Comparison of ENCODE assay signal across 9 cellular contexts in the genomic region with DNA sequence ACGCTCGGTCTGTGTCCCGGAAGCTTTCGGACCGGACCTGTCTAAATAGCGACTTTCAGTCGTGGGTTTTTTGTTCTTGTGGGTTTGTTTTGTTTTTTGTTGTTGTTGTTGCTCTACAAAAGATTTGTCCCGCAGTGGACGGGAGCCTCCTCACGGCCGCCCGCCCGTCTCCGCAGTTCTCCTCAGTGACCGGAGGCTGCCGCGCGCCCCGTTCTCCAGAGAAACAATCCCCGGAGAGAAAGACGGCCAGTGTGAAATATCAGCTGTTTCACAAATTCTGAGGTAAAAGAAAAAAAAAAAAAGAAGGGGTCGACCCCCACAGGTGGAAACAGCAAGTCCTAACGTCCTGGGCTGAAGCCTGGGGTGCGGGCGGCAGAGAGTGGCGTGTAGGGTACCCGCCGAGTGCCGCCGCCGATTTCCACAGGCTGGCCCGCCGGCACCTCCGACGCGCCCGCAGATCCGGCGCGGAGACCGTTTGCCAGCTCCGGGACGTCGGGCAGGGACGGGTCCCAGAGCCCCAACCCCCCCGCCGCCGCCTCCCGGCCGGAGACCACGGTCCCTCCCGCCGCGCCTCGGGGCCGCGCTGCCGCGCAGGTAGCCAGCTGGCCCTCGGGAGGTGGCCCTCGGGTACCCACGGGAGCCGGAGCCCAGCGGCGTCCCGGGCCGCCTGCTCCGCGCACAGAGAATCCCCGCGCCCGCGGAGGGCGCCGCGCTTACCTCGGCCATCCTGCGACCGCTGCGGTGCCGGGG. TPM values are rescaled to one million over a fixed set of nuclear protein-coding genes. Genes with fewer than 3 reads are reported as not detected.
DNase-seq lines count a peak whose midpoint lies in the region; ATAC-seq and TF ChIP-seq lines count a peak whose summit lies in the region.
"Had no signal": no experiment of that assay in that cellular context is flagged by ENCODE, and none has a peak within 500 bp of the region (broad histone marks: within the 10 kb centered on the region; RNA-seq: fewer than 3 reads in every experiment).

No MANE protein-coding gene starts in this region.

- H3K27ac Mint-ChIP-seq in CD8-positive, alpha-beta T cell, result no peak overlapping the region

- no CpG with 5 or more reads among the region's 81 CpGs for WGBS in neuronal stem cell (ENCODE audit: extremely low coverage in 2 of 2, insufficient read length in 2 of 2, insufficient replicate concordance in 1 of 2), 2 donors

- H3K9me3 ChIP-seq in CD8-positive, alpha-beta T cell (ENCODE audit: low read length), result no peaks in the 10 kb centered on the region
- peaks cover 2 to 3% of the 10 kb centered on the region in 2 donors for H3K9me3 ChIP-seq in neuronal stem cell (replicated peaks in 1 of 2; ENCODE audit: control insufficient read depth in 2 of 2, insufficient read depth in 1 of 2, low read depth in 1 of 2, low read length in 2 of 2)

- TF ChIP-seq CTCF in CD8-positive, alpha-beta T cell (IDR thresholded peaks at IDR 0.05), result no peak
- no peak for TF ChIP-seq CTCF in fibroblast of mammary gland (conservative IDR thresholded peaks at IDR 0.05; ENCODE audit: control insufficient read depth, insufficient read depth, low read depth, low read length)

- H3K9me3 Mint-ChIP-seq in CD8-positive, alpha-beta T cell, result no peaks in the 10 kb centered on the region

- H3K36me3 ChIP-seq in CD8-positive, alpha-beta T cell (ENCODE audit: insufficient read depth, low read length), result no peaks in the 10 kb centered on the region
- H3K36me3 ChIP-seq in neuronal stem cell (replicated peaks in 1 of 2; ENCODE audit: control insufficient read depth in 2 of 2, insufficient read depth in 2 of 2, low read length in 2 of 2), result no peaks in the 10 kb centered on the region

- no peak overlapping the region for H4K91ac ChIP-seq in neuronal stem cell (ENCODE audit: low read depth, low read length, poor library complexity)

- peak overlapping the region; percentile 50 for H3K4me3 Mint-ChIP-seq in CD8-positive, alpha-beta T cell

- H2AK5ac ChIP-seq in neuronal stem cell (ENCODE audit: low read depth, low read length), result no peak overlapping the region

- H3K4ac ChIP-seq in neuronal stem cell (ENCODE audit: low read length), result no peak overlapping the region

- ATAC-seq in CD8-positive, alpha-beta T cell, result no peak
- ATAC-seq in GM21515 (IDR thresholded peaks at IDR 0.05; ENCODE audit: unreplicated experiment) (no peak), GM21619 (IDR thresholded peaks at IDR 0.05; ENCODE audit: unreplicated experiment) (no peak), GM18909 (IDR thresholded peaks at IDR 0.05; ENCODE audit: poor library complexity, unreplicated experiment) (no peak)

- peak overlapping the region; percentile 56 for H3K14ac ChIP-seq in neuronal stem cell (ENCODE audit: low read length)

- peaks cover 46% of the 10 kb centered on the region for H3K27me3 Mint-ChIP-seq in CD8-positive, alpha-beta T cell (ENCODE audit: low read depth)

- no peak overlapping the region for H2BK120ac ChIP-seq in neuronal stem cell (ENCODE audit: low read depth, low read length)

- H2BK5ac ChIP-seq in neuronal stem cell (ENCODE audit: low read length), result no peak overlapping the region

- intact Hi-C loops in CD8-positive, alpha-beta T cell (cut with DNase I, micrococcal nuclease), result no loop called here

- no peaks in the 10 kb centered on the region for H3K79me1 ChIP-seq in neuronal stem cell (ENCODE audit: low read depth, low read length)

- peak overlapping the region; percentile 85 for H3K23ac ChIP-seq in neuronal stem cell (ENCODE audit: low read depth, low read length, poor library complexity)

- H3K4me1 Mint-ChIP-seq in CD8-positive, alpha-beta T cell (ENCODE audit: low read depth), result peaks cover 9% of the 10 kb centered on the region

- POLR2A ChIA-PET in CD8-positive, alpha-beta T cell (lab: Charles Lee), result no interaction called here

- peak overlapping the region; percentile 77 for H3K4me2 ChIP-seq in neuronal stem cell (ENCODE audit: insufficient read depth, low read length, poor library complexity, severe bottlenecking)

- no peak overlapping the region for H3K27ac ChIP-seq in CD8-positive, alpha-beta T cell (ENCODE audit: low read depth, low read length)
- H3K27ac ChIP-seq in neuronal stem cell (replicated peaks; ENCODE audit: low read length), result no peak overlapping the region

- no peak overlapping the region for H3K9ac ChIP-seq in neuronal stem cell (ENCODE audit: low read depth, low read length, poor library complexity)

- peaks cover 10% of the 10 kb centered on the region for H3K4me1 ChIP-seq in CD8-positive, alpha-beta T cell (ENCODE audit: insufficient read depth, low read length)
- peaks cover 4 to 10% of the 10 kb centered on the region in 2 donors for H3K4me1 ChIP-seq in neuronal stem cell (ENCODE audit: control insufficient read depth in 2 of 2, insufficient read depth in 1 of 2, low read depth in 1 of 2, low read length in 2 of 2)

- H3K4me3 ChIP-seq in CD8-positive, alpha-beta T cell (ENCODE audit: low read depth, low read length), result no peak overlapping the region
- H3K4me3 ChIP-seq in fibroblast of mammary gland (ENCODE audit: control insufficient read depth, low read depth, low read length), result peak overlapping the region; percentile 75
- H3K4me3 ChIP-seq in neuronal stem cell (ENCODE audit: low read length in 2 of 2), result peak overlapping the region; percentile 33 to 79

- no peak overlapping the region for H4K8ac ChIP-seq in neuronal stem cell (ENCODE audit: low read depth, low read length)

- H3K36me3 Mint-ChIP-seq in CD8-positive, alpha-beta T cell, result no peaks in the 10 kb centered on the region

- peak overlapping the region; percentile 64 for H3K18ac ChIP-seq in neuronal stem cell (ENCODE audit: low read length)

- H2BK15ac ChIP-seq in neuronal stem cell (ENCODE audit: low read length), result no peak overlapping the region

- peaks cover 15% of the 10 kb centered on the region for H3K27me3 ChIP-seq in CD8-positive, alpha-beta T cell (ENCODE audit: insufficient read depth, low read length)
- peaks cover 32 to 95% (median 45%) of the 10 kb centered on the region in 3 experiments for H3K27me3 ChIP-seq in neuronal stem cell (ENCODE audit: control insufficient read depth in 3 of 3, insufficient read depth in 3 of 3, low read depth in 1 of 3, low read length in 3 of 3)

- no peak for DNase-seq in CD8-positive, alpha-beta T cell
- DNase-seq in RPMI7951 (ENCODE audit: low read depth) (peak; percentile 42), fibroblast of mammary gland (ENCODE audit: low read depth) (no peak), neuronal stem cell (ENCODE audit: low spot score) (no peak)
- DNase-seq in activated CD4-positive, alpha-beta T cell treated with anti-CD3 and anti-CD28 coated beads for 1 hour, result no peak

- CTCF ChIA-PET in CD8-positive, alpha-beta T cell (lab: Charles Lee), result no interaction called here

- no peak overlapping the region for H2BK12ac ChIP-seq in neuronal stem cell (ENCODE audit: low read length)

- peak overlapping the region; percentile 92 for H2AFZ ChIP-seq in neuronal stem cell (ENCODE audit: low read length)

RNA-seq across cellular contexts. Expression of a gene that starts 0.5 kb away (rescaled TPM):
- not detected for total RNA-seq in CD8-positive, alpha-beta T cell
- 6.6 and 8.8 TPM in 2 replicates for total RNA-seq in RPMI7951 (2014; rRNA removed; shearing (Covaris generic))
- 0.01 TPM for polyA plus RNA-seq in neuronal stem cell (2013, experiment 1 of 2)
- polyA plus RNA-seq in neuronal stem cell (2013, experiment 2 of 2), result 0.03 TPM
- total RNA-seq: M059J had no signal
